In genomic region chr20:37375227-37375626, GRCh38 we compare ENCODE assay signal across 18 cellular contexts. TPM values are rescaled to one million over a fixed set of nuclear protein-coding genes. Genes with fewer than 3 reads are reported as not detected.
DNase-seq lines count a peak whose midpoint lies in the region; ATAC-seq and TF ChIP-seq lines count a peak whose summit lies in the region.
"Had no signal": no experiment of that assay in that cellular context is flagged by ENCODE, and none has a peak within 500 bp of the region (broad histone marks: within the 10 kb centered on the region; RNA-seq: fewer than 3 reads in every experiment).

No MANE protein-coding gene starts in this region.

- POLR2A ChIA-PET in activated CD4-positive, alpha-beta memory T cell treated with anti-CD3 and anti-CD28 coated beads, Interleukin-2, amount 10 ng/mL, durations not matched to agents 7 days and 5 days (lab: Charles Lee), result no interaction called here
- POLR2A ChIA-PET in activated CD4-positive, alpha-beta T cell treated with anti-CD3 and anti-CD28 coated beads, Interleukin-2, amount 10 ng/mL, durations not matched to agents 7 days and 5 days (lab: Charles Lee), result no interaction called here

- peaks cover 20% of the 10 kb centered on the region for H3K4me1 ChIP-seq in MM.1S (ENCODE audit: low read length)

- no peaks in the 10 kb centered on the region for H4K20me1 ChIP-seq in MM.1S (ENCODE audit: insufficient read depth, low read length)

- H3K27ac Mint-ChIP-seq in stimulated activated naive B cell treated with anti-CD40 and anti-IgM and Interleukin-4, amounts not matched to agents 10 μg/mL and 1 μg/mL and 100 μg/mL, for 72 hours, result peak overlapping the region; percentile 80
- H3K27ac Mint-ChIP-seq in activated CD4-positive, alpha-beta memory T cell treated with anti-CD3 and anti-CD28 coated beads, Interleukin-2, amount 10 ng/mL, durations not matched to agents 7 days and 5 days, result no peak overlapping the region
- no peak overlapping the region for H3K27ac Mint-ChIP-seq in activated CD4-positive, alpha-beta T cell treated with anti-CD3 and anti-CD28 coated beads, Interleukin-2, amount 10 ng/mL, durations not matched to agents 7 days and 5 days
- H3K27ac Mint-ChIP-seq: activated CD4-positive, alpha-beta T cell treated with anti-CD3 and anti-CD28 coated beads, Interleukin-2, amount 10 ng/mL, durations not matched to agents 24 days and 14 days; mesothelial cell of epicardium had no signal

- ATAC-seq in GM18909 (IDR thresholded peaks at IDR 0.05; ENCODE audit: poor library complexity, unreplicated experiment) (peak; percentile 53), GM21786 (IDR thresholded peaks at IDR 0.05; ENCODE audit: unreplicated experiment) (peak; percentile 52)
- ATAC-seq in stimulated activated naive B cell treated with anti-CD40 and anti-IgM and Interleukin-4, amounts not matched to agents 10 μg/mL and 1 μg/mL and 100 μg/mL, for 72 hours (replicated peaks), result peak; percentile 58 to 61

- CTCF ChIA-PET in activated CD4-positive, alpha-beta memory T cell treated with anti-CD3 and anti-CD28 coated beads, Interleukin-2, amount 10 ng/mL, durations not matched to agents 7 days and 5 days (lab: Charles Lee), result no interaction called here
- CTCF ChIA-PET in activated CD4-positive, alpha-beta T cell treated with anti-CD3 and anti-CD28 coated beads, Interleukin-2, amount 10 ng/mL, durations not matched to agents 7 days and 5 days (lab: Charles Lee), result no interaction called here

- no peaks in the 10 kb centered on the region for H3K9me3 Mint-ChIP-seq in stimulated activated naive B cell treated with anti-CD40 and anti-IgM and Interleukin-4, amounts not matched to agents 10 μg/mL and 1 μg/mL and 100 μg/mL, for 72 hours
- no peaks in the 10 kb centered on the region for H3K9me3 Mint-ChIP-seq in activated CD4-positive, alpha-beta memory T cell treated with anti-CD3 and anti-CD28 coated beads, Interleukin-2, amount 10 ng/mL, durations not matched to agents 7 days and 5 days
- H3K9me3 Mint-ChIP-seq in activated CD4-positive, alpha-beta T cell treated with anti-CD3 and anti-CD28 coated beads, Interleukin-2, amount 10 ng/mL, durations not matched to agents 7 days and 5 days, result no peaks in the 10 kb centered on the region
- H3K9me3 Mint-ChIP-seq: activated CD4-positive, alpha-beta T cell treated with anti-CD3 and anti-CD28 coated beads, Interleukin-2, amount 10 ng/mL, durations not matched to agents 24 days and 14 days; activated naive CD8-positive, alpha-beta T cell treated with anti-CD3 and anti-CD28 coated beads, Interleukin-2, amount 10 ng/mL, durations not matched to agents 7 days and 5 days; mesothelial cell of epicardium had no signal

- no peaks in the 10 kb centered on the region for H3K27me3 ChIP-seq in MM.1S (replicated peaks; ENCODE audit: insufficient read depth, low read length)
- H3K27me3 ChIP-seq: BLaER1, SJSA1, suprapubic skin had no signal

- H3F3A ChIP-seq in MM.1S (ENCODE audit: insufficient read depth, low read length), result peaks cover 16% of the 10 kb centered on the region

- H3K4me3 Mint-ChIP-seq in stimulated activated naive B cell treated with anti-CD40 and anti-IgM and Interleukin-4, amounts not matched to agents 10 μg/mL and 1 μg/mL and 100 μg/mL, for 72 hours, result peak overlapping the region in 1 of 2 donors; percentile 47
- H3K4me3 Mint-ChIP-seq in activated CD4-positive, alpha-beta memory T cell treated with anti-CD3 and anti-CD28 coated beads, Interleukin-2, amount 10 ng/mL, durations not matched to agents 7 days and 5 days, result no peak overlapping the region
- no peak overlapping the region for H3K4me3 Mint-ChIP-seq in activated CD4-positive, alpha-beta T cell treated with anti-CD3 and anti-CD28 coated beads, Interleukin-2, amount 10 ng/mL, durations not matched to agents 7 days and 5 days
- H3K4me3 Mint-ChIP-seq: activated CD4-positive, alpha-beta T cell treated with anti-CD3 and anti-CD28 coated beads, Interleukin-2, amount 10 ng/mL, durations not matched to agents 24 days and 14 days; activated naive CD8-positive, alpha-beta T cell treated with anti-CD3 and anti-CD28 coated beads, Interleukin-2, amount 10 ng/mL, durations not matched to agents 7 days and 5 days; mesothelial cell of epicardium had no signal

- no peak overlapping the region for H3K4me2 ChIP-seq in MM.1S (ENCODE audit: low read depth, low read length)
- H3K4me2 ChIP-seq: BLaER1 had no signal

- H3K4me1 Mint-ChIP-seq in stimulated activated naive B cell treated with anti-CD40 and anti-IgM and Interleukin-4, amounts not matched to agents 10 μg/mL and 1 μg/mL and 100 μg/mL, for 72 hours, result peaks cover 38 to 71% of the 10 kb centered on the region in 2 donors
- peaks cover 9% of the 10 kb centered on the region for H3K4me1 Mint-ChIP-seq in activated CD4-positive, alpha-beta memory T cell treated with anti-CD3 and anti-CD28 coated beads, Interleukin-2, amount 10 ng/mL, durations not matched to agents 7 days and 5 days
- H3K4me1 Mint-ChIP-seq in activated CD4-positive, alpha-beta T cell treated with anti-CD3 and anti-CD28 coated beads, Interleukin-2, amount 10 ng/mL, durations not matched to agents 7 days and 5 days, result no peaks in the 10 kb centered on the region

- H3K27ac ChIP-seq in MM.1S (ENCODE audit: low read length) (peak overlapping the region; percentile 75; the same call in 1 of the 2 replicates), caudate nucleus (ENCODE audit: low read depth, low read length) (no peak overlapping the region)
- H3K27ac ChIP-seq: BLaER1, HL-60, SJSA1, suprapubic skin had no signal

- no peaks in the 10 kb centered on the region for H3K27me3 Mint-ChIP-seq in stimulated activated naive B cell treated with anti-CD40 and anti-IgM and Interleukin-4, amounts not matched to agents 10 μg/mL and 1 μg/mL and 100 μg/mL, for 72 hours
- H3K27me3 Mint-ChIP-seq in activated CD4-positive, alpha-beta memory T cell treated with anti-CD3 and anti-CD28 coated beads, Interleukin-2, amount 10 ng/mL, durations not matched to agents 7 days and 5 days, result no peaks in the 10 kb centered on the region
- H3K27me3 Mint-ChIP-seq in activated CD4-positive, alpha-beta T cell treated with anti-CD3 and anti-CD28 coated beads, Interleukin-2, amount 10 ng/mL, durations not matched to agents 7 days and 5 days, result no peaks in the 10 kb centered on the region
- H3K27me3 Mint-ChIP-seq: activated CD4-positive, alpha-beta T cell treated with anti-CD3 and anti-CD28 coated beads, Interleukin-2, amount 10 ng/mL, durations not matched to agents 24 days and 14 days; activated naive CD8-positive, alpha-beta T cell treated with anti-CD3 and anti-CD28 coated beads, Interleukin-2, amount 10 ng/mL, durations not matched to agents 7 days and 5 days had no signal

- H3K36me3 Mint-ChIP-seq in stimulated activated naive B cell treated with anti-CD40 and anti-IgM and Interleukin-4, amounts not matched to agents 10 μg/mL and 1 μg/mL and 100 μg/mL, for 72 hours, result peaks cover 47 to 68% of the 10 kb centered on the region in 2 donors
- no peaks in the 10 kb centered on the region for H3K36me3 Mint-ChIP-seq in activated CD4-positive, alpha-beta memory T cell treated with anti-CD3 and anti-CD28 coated beads, Interleukin-2, amount 10 ng/mL, durations not matched to agents 7 days and 5 days (ENCODE audit: low read depth)
- H3K36me3 Mint-ChIP-seq in activated CD4-positive, alpha-beta T cell treated with anti-CD3 and anti-CD28 coated beads, Interleukin-2, amount 10 ng/mL, durations not matched to agents 7 days and 5 days (ENCODE audit: low read depth), result no peaks in the 10 kb centered on the region
- H3K36me3 Mint-ChIP-seq: activated naive CD8-positive, alpha-beta T cell treated with anti-CD3 and anti-CD28 coated beads, Interleukin-2, amount 10 ng/mL, durations not matched to agents 7 days and 5 days; mesothelial cell of epicardium had no signal

- no peaks in the 10 kb centered on the region for H3K9me3 ChIP-seq in MM.1S (replicated peaks; ENCODE audit: insufficient read depth, low read length)
- H3K9me3 ChIP-seq: BLaER1, SJSA1, suprapubic skin had no signal

- H3K9me2 ChIP-seq in MM.1S (replicated peaks; ENCODE audit: insufficient read depth, low read length), result no peaks in the 10 kb centered on the region

- TF ChIP-seq CTCF in MM.1S (IDR thresholded peaks at IDR 0.05; ENCODE audit: low read length), result no peak

- no peak overlapping the region for H2AFZ ChIP-seq in MM.1S (ENCODE audit: low read length)

- H3K9ac ChIP-seq in MM.1S (ENCODE audit: low read length), result no peak overlapping the region
- H3K9ac ChIP-seq: BLaER1 had no signal

- H3K4me3 ChIP-seq in MM.1S (ENCODE audit: low read length), result no peak overlapping the region
- H3K4me3 ChIP-seq: BLaER1, SJSA1, suprapubic skin had no signal

- no peaks in the 10 kb centered on the region for H3K36me3 ChIP-seq in MM.1S (replicated peaks; ENCODE audit: insufficient read depth, low read length)
- H3K36me3 ChIP-seq: suprapubic skin had no signal

- DNase-seq in MM.1S, result peak; percentile 89
- DNase-seq in stimulated activated naive B cell treated with anti-CD40 and anti-IgM and Interleukin-4, amounts not matched to agents 10 μg/mL and 1 μg/mL and 100 μg/mL, for 72 hours, result no peak
- DNase-seq in activated CD4-positive, alpha-beta memory T cell treated with anti-CD3 and anti-CD28 coated beads, Interleukin-2, amount 10 ng/mL, durations not matched to agents 7 days and 5 days, result no peak
- DNase-seq in activated CD4-positive, alpha-beta T cell treated with anti-CD3 and anti-CD28 coated beads, Interleukin-2, amount 10 ng/mL, durations not matched to agents 7 days and 5 days, result no peak
- DNase-seq in caudate nucleus (lab: John Stamatoyannopoulos, UW), result no peak
- DNase-seq: activated CD4-positive, alpha-beta T cell treated with anti-CD3 and anti-CD28 coated beads, Interleukin-2, amount 10 ng/mL, durations not matched to agents 24 days and 14 days; activated naive CD8-positive, alpha-beta T cell treated with anti-CD3 and anti-CD28 coated beads, Interleukin-2, amount 10 ng/mL, durations not matched to agents 7 days and 5 days; activated T-cell treated with anti-CD3 and anti-CD28 coated beads, Interleukin-2, amount 50 U/mL, for 1 hour; GOT3; NCI-H1048; NCI-H2171 treated with DMSO at 0.1 percent for 48 hours had no signal

- no peaks in the 10 kb centered on the region for H3K79me2 ChIP-seq in MM.1S (ENCODE audit: low read length)

RNA-seq across cellular contexts. Expression of gene SRC, which starts 29.3 kb away (rescaled TPM):
- 1 to 10 TPM; 2.6 to 2.7 TPM for total RNA-seq in activated CD4-positive, alpha-beta memory T cell treated with anti-CD3 and anti-CD28 coated beads, Interleukin-2, amount 10 ng/mL, durations not matched to agents 7 days and 5 days
- 1 to 10 TPM; 2.1 to 2.6 TPM for total RNA-seq in activated CD4-positive, alpha-beta T cell treated with anti-CD3 and anti-CD28 coated beads, Interleukin-2, amount 10 ng/mL, durations not matched to agents 7 days and 5 days
